Comparison of ENCODE assay signal across 9 cellular contexts in the genomic region with DNA sequence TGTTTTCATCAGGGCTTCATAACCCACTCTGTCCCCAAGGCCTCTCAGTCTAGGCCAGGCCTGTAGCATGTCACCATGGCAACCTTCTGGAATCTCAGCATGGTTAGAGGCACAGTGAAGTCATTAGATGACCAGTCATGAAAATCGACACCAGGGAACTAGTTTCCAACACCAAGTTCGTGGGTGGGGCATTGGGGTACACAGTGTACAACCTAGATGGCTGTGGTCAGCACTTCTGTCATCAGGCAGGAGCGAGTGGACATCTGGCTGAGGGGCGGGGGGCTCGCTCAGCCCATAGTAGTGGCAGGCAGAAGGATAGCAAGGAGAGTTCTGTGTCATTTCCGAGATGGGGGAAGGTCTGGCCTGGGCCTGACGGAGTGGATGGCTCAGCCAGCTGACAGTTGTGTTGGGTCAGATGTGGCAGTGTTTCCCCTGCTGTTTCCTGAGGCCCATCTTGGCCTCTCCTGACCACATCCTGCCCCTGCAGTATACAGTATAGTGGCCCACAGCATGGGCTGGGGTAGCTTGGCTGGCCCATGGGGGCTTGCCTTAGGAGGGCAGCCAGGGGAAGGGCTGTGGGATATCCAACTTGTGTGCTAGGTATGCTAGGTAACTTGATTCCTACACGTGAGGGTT.
A peak's percentile ranks its signal among the peaks of the same experiment; 100 is the strongest.
DNase-seq lines count a peak whose midpoint lies in the region; ATAC-seq and TF ChIP-seq lines count a peak whose summit lies in the region.
"Had no signal": no experiment of that assay in that cellular context is flagged by ENCODE, and none has a peak within 500 bp of the region (broad histone marks: within the 10 kb centered on the region; RNA-seq: fewer than 3 reads in every experiment).

No MANE protein-coding gene starts in this region.

- no peak overlapping the region for H3K4me3 ChIP-seq in osteoblast (ENCODE audit: insufficient read depth, low read length)

- H4K20me1 ChIP-seq in osteoblast (ENCODE audit: insufficient read depth, low read length): no peaks in the 10 kb centered on the region

- H3K27ac ChIP-seq in osteoblast (ENCODE audit: low read depth, low read length): peak overlapping the region; percentile 61

- H3K4me1 ChIP-seq in osteoblast (ENCODE audit: insufficient read depth, low read length): peaks cover 44% of the 10 kb centered on the region

- no peak for ATAC-seq in GM19395 (IDR thresholded peaks at IDR 0.05; ENCODE audit: unreplicated experiment)
- ATAC-seq: activated naive CD8-positive, alpha-beta T cell treated with anti-CD3 and anti-CD28 coated beads, Interleukin-2, amount 50 U/mL, for 24 hours had no signal

- H3K4me3 Mint-ChIP-seq in glutamatergic neuron (ENCODE audit: unreplicated experiment): no peak overlapping the region
- H3K4me3 Mint-ChIP-seq: activated naive CD8-positive, alpha-beta T cell treated with anti-CD3 and anti-CD28 coated beads, Interleukin-2, amount 50 U/mL, for 24 hours had no signal

- no peak overlapping the region for H3K27ac Mint-ChIP-seq in glutamatergic neuron (ENCODE audit: unreplicated experiment)
- H3K27ac Mint-ChIP-seq: activated naive CD8-positive, alpha-beta T cell treated with anti-CD3 and anti-CD28 coated beads, Interleukin-2, amount 50 U/mL, for 24 hours had no signal

- DNase-seq in GF-D8 (lab: John Stamatoyannopoulos, UW): peak; percentile 41
- peak; percentile 23 for DNase-seq in MV-4-11 (lab: John Stamatoyannopoulos, UW)
- peak; percentile 49 for DNase-seq in ecto neural progenitor cell (ENCODE audit: low spot score)
- DNase-seq in osteoblast (ENCODE audit: insufficient read length, low spot score, missing footprints): peak; percentile 86
- no peak for DNase-seq in glutamatergic neuron
- no peak for DNase-seq in OCI-M2 (lab: John Stamatoyannopoulos, UW; ENCODE audit: unreplicated experiment)
- DNase-seq: activated naive CD8-positive, alpha-beta T cell treated with anti-CD3 and anti-CD28 coated beads, Interleukin-2, amount 50 U/mL, for 24 hours; NCI-H2029 treated with DMSO at 0.1 percent for 48 hours had no signal

- H3K27me3 Mint-ChIP-seq in glutamatergic neuron (ENCODE audit: unreplicated experiment): peaks cover 7% of the 10 kb centered on the region
- H3K27me3 Mint-ChIP-seq: activated naive CD8-positive, alpha-beta T cell treated with anti-CD3 and anti-CD28 coated beads, Interleukin-2, amount 50 U/mL, for 24 hours had no signal

- H3K36me3 Mint-ChIP-seq in glutamatergic neuron (ENCODE audit: unreplicated experiment): no peaks in the 10 kb centered on the region

- peak overlapping the region; percentile 34 for H3K4me2 ChIP-seq in osteoblast (ENCODE audit: insufficient read depth, low read length)

- no peak for TF ChIP-seq CTCF in osteoblast (IDR thresholded peaks at IDR 0.05; ENCODE audit: extremely low read depth, low read depth, low read length)
- TF ChIP-seq CTCF in glutamatergic neuron (IDR thresholded peaks at IDR 0.05; ENCODE audit: partially characterized antibody, unreplicated experiment): no peak

- H2AFZ ChIP-seq in osteoblast (ENCODE audit: low read length): peak overlapping the region; percentile 80

- H3K27me3 ChIP-seq in osteoblast (ENCODE audit: insufficient read depth, low read length): no peaks in the 10 kb centered on the region

- no peaks in the 10 kb centered on the region for H3K79me2 ChIP-seq in osteoblast (ENCODE audit: insufficient read depth, low read length)

- H3K4me1 Mint-ChIP-seq in glutamatergic neuron (ENCODE audit: low read depth, unreplicated experiment): peaks cover 11% of the 10 kb centered on the region
- H3K4me1 Mint-ChIP-seq: activated naive CD8-positive, alpha-beta T cell treated with anti-CD3 and anti-CD28 coated beads, Interleukin-2, amount 50 U/mL, for 24 hours had no signal

- no peaks in the 10 kb centered on the region for H3K36me3 ChIP-seq in osteoblast (ENCODE audit: insufficient read depth, low read length)

- peaks cover 2% of the 10 kb centered on the region for H3K9me3 Mint-ChIP-seq in glutamatergic neuron (ENCODE audit: unreplicated experiment)
- H3K9me3 Mint-ChIP-seq: activated naive CD8-positive, alpha-beta T cell treated with anti-CD3 and anti-CD28 coated beads, Interleukin-2, amount 50 U/mL, for 24 hours had no signal

- no peaks in the 10 kb centered on the region for H3K9me3 ChIP-seq in osteoblast (ENCODE audit: low read depth, low read length)

Comparison
In these comparisons a context has a peak if more than half of its experiments do, and no peak if none do; other contexts are left out.
1. DNase-seq: peak in GF-D8 (single experiment), MV-4-11 (single experiment), ecto neural progenitor cell (single experiment) and osteoblast (single experiment); none in glutamatergic neuron (single experiment) and OCI-M2 (single experiment).